Comparison of ENCODE assay signal across 9 cellular contexts in the genomic region with DNA sequence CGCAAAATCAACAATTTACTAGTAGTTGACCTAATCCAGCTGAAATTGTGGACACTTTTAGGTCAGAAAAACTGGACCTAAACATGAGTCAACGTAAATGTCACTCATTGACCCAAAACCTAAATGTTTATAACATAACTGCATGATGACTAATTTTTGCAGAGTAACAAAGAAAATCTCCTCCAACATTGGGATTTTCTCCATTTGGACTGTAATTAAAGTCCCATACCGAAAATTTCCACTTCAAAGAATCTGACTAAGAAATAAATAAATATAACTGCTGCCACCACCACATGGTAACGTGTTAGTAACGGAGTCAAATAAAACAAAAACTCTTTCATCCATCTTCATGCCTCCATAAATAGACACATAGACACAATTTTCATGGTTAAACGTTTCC. TPM values are rescaled to one million over a fixed set of nuclear protein-coding genes. Genes with fewer than 3 reads are reported as not detected.
DNase-seq lines count a peak whose midpoint lies in the region; ATAC-seq and TF ChIP-seq lines count a peak whose summit lies in the region.
"Had no signal": no experiment of that assay in that cellular context is flagged by ENCODE, and none has a peak within 500 bp of the region (broad histone marks: within the 10 kb centered on the region; RNA-seq: fewer than 3 reads in every experiment).

No MANE protein-coding gene starts in this region.

- no peak for DNase-seq in activated naive CD4-positive, alpha-beta T cell treated with anti-CD3 and anti-CD28 coated beads, Interleukin-2, amount 50 U/mL, for 16 hours
- no peak for DNase-seq in stomach
- DNase-seq in UCSD-AML1 (lab: John Stamatoyannopoulos, UW; ENCODE audit: unreplicated experiment) = no peak
- no peak for DNase-seq in NK-92 (lab: John Stamatoyannopoulos, UW; ENCODE audit: unreplicated experiment)
- DNase-seq: SIG-M5 had no signal

- peaks cover 20% of the 10 kb centered on the region for H3K27me3 Mint-ChIP-seq in activated naive CD4-positive, alpha-beta T cell treated with anti-CD3 and anti-CD28 coated beads, Interleukin-2, amount 50 U/mL, for 24 hours
- peaks cover 6% of the 10 kb centered on the region for H3K27me3 Mint-ChIP-seq in activated naive CD8-positive, alpha-beta T cell

- WGBS in stomach, 5 donors = 38 to 47% (median 41%) methylated on average over 6 of the region's 6 CpGs

- H3K9me3 ChIP-seq in iPS-15b (ENCODE audit: control insufficient read depth, insufficient read depth, low read length) (no peaks in the 10 kb centered on the region), stomach (no peaks in the 10 kb centered on the region)

- H3K4me1 ChIP-seq in iPS-15b (ENCODE audit: control insufficient read depth, insufficient read depth, low read length) (peaks cover 3% of the 10 kb centered on the region), stomach (peaks cover 5 to 45% (median 24%) of the 10 kb centered on the region in 4 donors)

- no peak for ATAC-seq in HG03378 (IDR thresholded peaks at IDR 0.05; ENCODE audit: unreplicated experiment)

- H3K9me3 Mint-ChIP-seq in activated naive CD4-positive, alpha-beta T cell treated with anti-CD3 and anti-CD28 coated beads, Interleukin-2, amount 50 U/mL, for 24 hours = no peaks in the 10 kb centered on the region
- H3K9me3 Mint-ChIP-seq in activated naive CD8-positive, alpha-beta T cell (ENCODE audit: low read depth) = no peaks in the 10 kb centered on the region

- H3K27ac Mint-ChIP-seq in activated naive CD4-positive, alpha-beta T cell treated with anti-CD3 and anti-CD28 coated beads, Interleukin-2, amount 50 U/mL, for 24 hours = no peak overlapping the region
- H3K27ac Mint-ChIP-seq in activated naive CD8-positive, alpha-beta T cell = no peak overlapping the region

- H3K36me3 ChIP-seq in iPS-15b (ENCODE audit: control insufficient read depth, insufficient read depth, low read length) = no peaks in the 10 kb centered on the region
- H3K36me3 ChIP-seq in stomach = no peaks in the 10 kb centered on the region

- peaks cover 17% of the 10 kb centered on the region for H3K4me1 Mint-ChIP-seq in activated naive CD4-positive, alpha-beta T cell treated with anti-CD3 and anti-CD28 coated beads, Interleukin-2, amount 50 U/mL, for 24 hours
- peaks cover 22% of the 10 kb centered on the region for H3K4me1 Mint-ChIP-seq in activated naive CD8-positive, alpha-beta T cell (ENCODE audit: low read depth)

- H3K9ac ChIP-seq in iPS-15b (ENCODE audit: low read depth, low read length) = peak overlapping the region; percentile 85

- no peak for TF ChIP-seq EP300 in stomach (IDR thresholded peaks at IDR 0.05)

- no peak for TF ChIP-seq CTCF in stomach (IDR thresholded peaks at IDR 0.05)

- no peak for TF ChIP-seq POLR2A in stomach (IDR thresholded peaks at IDR 0.05)

- peak overlapping the region; percentile 96 for H3K4me3 Mint-ChIP-seq in activated naive CD4-positive, alpha-beta T cell treated with anti-CD3 and anti-CD28 coated beads, Interleukin-2, amount 50 U/mL, for 24 hours
- H3K4me3 Mint-ChIP-seq in activated naive CD8-positive, alpha-beta T cell = peak overlapping the region; percentile 99

- H3K27me3 ChIP-seq in iPS-15b (ENCODE audit: control insufficient read depth, insufficient read depth, low read length) (no peaks in the 10 kb centered on the region), stomach (peaks cover 0 to 6% (median 0%) of the 10 kb centered on the region in 3 donors)

- H3K4me3 ChIP-seq in iPS-15b (ENCODE audit: low read depth, low read length) (peak overlapping the region; percentile 75), stomach (peak overlapping the region; percentile 51 to 67 (median 62))

- intact Hi-C loops in stomach (cut with DNase I; ENCODE audit: low total_unique reads) = no loop called here

- H3K36me3 Mint-ChIP-seq in activated naive CD4-positive, alpha-beta T cell treated with anti-CD3 and anti-CD28 coated beads, Interleukin-2, amount 50 U/mL, for 24 hours = peaks cover 2% of the 10 kb centered on the region
- no peaks in the 10 kb centered on the region for H3K36me3 Mint-ChIP-seq in activated naive CD8-positive, alpha-beta T cell

- H3K27ac ChIP-seq in stomach = peak overlapping the region in 1 of 5 donors; percentile 88

RNA-seq across cellular contexts. Expression of a gene that starts 1.9 kb away (rescaled TPM):
- total RNA-seq in stomach = 10 to 100 TPM; 20.4 to 87.5 (median 46.9) TPM
- polyA plus RNA-seq in stomach = 1 to 10 TPM; 4.7 to 7.9 (median 6.9) TPM
